In genomic region chr13:43426355-43426754, GRCh38 we compare ENCODE assay signal across 10 cellular contexts.
"Had no signal": no experiment of that assay in that cellular context is flagged by ENCODE, and none has a peak within 500 bp of the region (broad histone marks: within the 10 kb centered on the region; RNA-seq: fewer than 3 reads in every experiment).

No MANE protein-coding gene starts in this region.

- FAIRE-seq: H54 had no signal

- ATAC-seq: GM23338, HCT116 had no signal

- H3K36me3 ChIP-seq: HAP-1 had no signal

- H3K27ac ChIP-seq: GM23248 had no signal

- H3K4me3 ChIP-seq: GM23248, GM23338, HAP-1 had no signal

- DNase-seq: GM23248, GOT3, H7, H9, HCEC 1CT, HFFc6 had no signal

- H3K9me3 ChIP-seq: HAP-1 had no signal
